Comparison of ENCODE assay signal across 6 cellular contexts in genomic region chr2:4029081-4029480, GRCh38.
"Had no signal": no experiment of that assay in that cellular context is flagged by ENCODE, and none has a peak within 500 bp of the region (broad histone marks: within the 10 kb centered on the region; RNA-seq: fewer than 3 reads in every experiment).

No MANE protein-coding gene starts in this region.

- H3K4me3 ChIP-seq: K562 had no signal

- H3K36me3 Mint-ChIP-seq: IgD-negative memory B cell had no signal

- H3K27ac Mint-ChIP-seq: IgD-negative memory B cell had no signal

- H3K27ac ChIP-seq: HL-60 had no signal

- DNase-seq: IMR-90, KBM-7 had no signal

- ATAC-seq: HepG2, K562 had no signal

- H3K4me3 Mint-ChIP-seq: IgD-negative memory B cell had no signal

- H3K27me3 Mint-ChIP-seq: IgD-negative memory B cell had no signal

- H3K4me1 Mint-ChIP-seq: IgD-negative memory B cell had no signal
